9 cellular contexts compared by ENCODE assay signal in genomic region chr3:73255609-73256029, GRCh38.
DNase-seq lines count a peak whose midpoint lies in the region; ATAC-seq and TF ChIP-seq lines count a peak whose summit lies in the region.
"Had no signal": no experiment of that assay in that cellular context is flagged by ENCODE, and none has a peak within 500 bp of the region (broad histone marks: within the 10 kb centered on the region; RNA-seq: fewer than 3 reads in every experiment).

No MANE protein-coding gene starts in this region.

- no peak for TF ChIP-seq POLR2A in GM18505 (IDR thresholded peaks at IDR 0.05; ENCODE audit: borderline replicate concordance, extremely low read depth, insufficient read depth, insufficient read length)

- ATAC-seq in GM18505 (IDR thresholded peaks at IDR 0.05; ENCODE audit: unreplicated experiment) (no peak), GM21825 (IDR thresholded peaks at IDR 0.05; ENCODE audit: unreplicated experiment) (no peak), HG03159 (IDR thresholded peaks at IDR 0.05; ENCODE audit: unreplicated experiment) (no peak)
- ATAC-seq: activated T-cell treated with anti-CD3 and anti-CD28 coated beads, Interleukin-2, amount 50 U/mL, for 4 hours had no signal

- DNase-seq in DMS153 (lab: John Stamatoyannopoulos, UW) (peak; percentile 65), MV-4-11 (lab: John Stamatoyannopoulos, UW) (peak; percentile 28), SW480 (ENCODE audit: low spot score) (peak; percentile 34), kidney glomerular epithelial cell (lab: John Stamatoyannopoulos, UW) (peak; percentile 91)
- DNase-seq in activated CD4-positive, alpha-beta T cell treated with anti-CD3 and anti-CD28 coated beads, Interleukin-2, amount 50 U/mL, for 1 hour: no peak
- DNase-seq: activated T-cell treated with anti-CD3 and anti-CD28 coated beads, Interleukin-2, amount 50 U/mL, for 4 hours had no signal
